8 cellular contexts compared by ENCODE assay signal in the genomic region with DNA sequence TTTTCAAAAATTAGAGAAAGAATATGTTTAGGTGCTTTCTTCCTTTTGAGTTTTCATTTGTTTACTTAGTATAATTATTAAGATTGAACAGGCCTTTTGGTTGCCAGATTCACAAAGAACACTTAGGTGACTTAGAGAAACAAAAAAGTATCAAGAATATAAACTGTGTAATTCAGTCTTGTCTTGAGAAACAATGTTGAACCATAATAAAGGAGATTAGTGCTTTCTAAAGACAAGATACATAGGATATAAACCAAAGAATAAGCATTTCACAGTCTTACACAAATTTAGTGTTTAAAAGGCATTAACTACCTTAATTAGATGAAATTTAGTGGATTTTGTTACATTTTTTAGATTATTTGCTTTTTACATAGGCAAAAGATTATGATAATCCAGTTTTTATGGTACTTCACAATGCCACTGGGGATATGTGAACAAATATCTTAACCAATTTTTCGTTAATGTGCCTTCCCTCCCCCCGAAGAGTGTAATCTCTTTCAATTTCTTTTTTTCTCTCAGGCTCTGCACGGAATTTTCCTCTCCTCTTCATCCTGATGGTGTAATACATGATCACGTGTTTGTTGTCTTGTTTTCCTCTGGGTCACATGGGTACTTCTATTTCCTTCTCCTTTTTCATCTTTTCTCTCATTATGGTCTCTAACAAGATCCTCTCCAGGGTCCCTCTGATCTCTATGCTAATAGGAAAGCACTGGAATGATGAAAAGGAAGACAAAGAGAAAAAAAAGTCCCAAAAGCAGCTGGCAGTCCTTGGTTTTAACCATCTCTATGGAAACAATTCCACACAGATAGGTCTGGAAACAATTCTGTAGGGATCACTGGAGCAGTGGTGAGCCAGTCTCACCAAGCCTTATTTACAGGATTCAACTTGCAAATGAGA. TPM values are rescaled to one million over a fixed set of nuclear protein-coding genes. Genes with fewer than 3 reads are reported as not detected.
DNase-seq lines count a peak whose midpoint lies in the region; ATAC-seq and TF ChIP-seq lines count a peak whose summit lies in the region.

No MANE protein-coding gene starts in this region.

- TF ChIP-seq CTCF in adrenal gland (IDR thresholded peaks at IDR 0.05): no peak

- peak overlapping the region; percentile 58 to 68 for H3K4me3 Mint-ChIP-seq in stimulated activated naive B cell treated with anti-CD40 and anti-IgM and Interleukin-4, amounts not matched to agents 10 μg/mL and 1 μg/mL and 100 μg/mL, for 72 hours

- intact Hi-C loops in adrenal gland (cut with DNase I): no loop called here

- DNase-seq in NCI-H82 (lab: John Stamatoyannopoulos, UW): peak; percentile 25
- no peak for DNase-seq in NCI-H82 treated with DMSO at 0.1 percent for 48 hours (lab: John Stamatoyannopoulos, UW; ENCODE audit: unreplicated experiment)
- DNase-seq in NCI-H2107 (lab: John Stamatoyannopoulos, UW): peak; percentile 11
- peak in 6 of 7 donors; percentile 26 to 61 (median 38) for DNase-seq in adrenal gland
- no peak for DNase-seq in stimulated activated naive B cell treated with anti-CD40 and anti-IgM and Interleukin-4, amounts not matched to agents 10 μg/mL and 1 μg/mL and 100 μg/mL, for 72 hours
- DNase-seq in activated gamma-delta T cell (lab: John Stamatoyannopoulos, UW): no peak

- H3K36me3 ChIP-seq in adrenal gland (replicated peaks in 1 of 2) (no peaks in the 10 kb centered on the region), iPS-18a (ENCODE audit: control insufficient read depth, low read depth, low read length) (peaks cover under 1% of the 10 kb centered on the region)

- TF ChIP-seq POLR2A in adrenal gland (IDR thresholded peaks at IDR 0.05): peak in 1 of 2 donors; percentile 31

- H3K27me3 ChIP-seq in adrenal gland (no peaks in the 10 kb centered on the region), iPS-18a (ENCODE audit: control insufficient read depth, insufficient read depth, low read length) (no peaks in the 10 kb centered on the region)

- H3K27ac ChIP-seq in adrenal gland: peak overlapping the region; percentile 49 to 93 (median 88)
- peak overlapping the region; percentile 76 for H3K27ac ChIP-seq in iPS-18a (ENCODE audit: low read length)

- H3K27ac Mint-ChIP-seq in stimulated activated naive B cell treated with anti-CD40 and anti-IgM and Interleukin-4, amounts not matched to agents 10 μg/mL and 1 μg/mL and 100 μg/mL, for 72 hours: peak overlapping the region; percentile 10

- peaks cover 0 to 3% of the 10 kb centered on the region in 2 donors for H3K9me3 Mint-ChIP-seq in stimulated activated naive B cell treated with anti-CD40 and anti-IgM and Interleukin-4, amounts not matched to agents 10 μg/mL and 1 μg/mL and 100 μg/mL, for 72 hours

- WGBS in adrenal gland, 4 donors: 2 to 8% (median 4%) methylated on average over 4 of the region's 4 CpGs

- peak overlapping the region in 1 of 4 donors; percentile 46 for H3K4me3 ChIP-seq in adrenal gland
- H3K4me3 ChIP-seq in iPS-18a (ENCODE audit: low read length): peak overlapping the region; percentile 22

- H3K36me3 Mint-ChIP-seq in stimulated activated naive B cell treated with anti-CD40 and anti-IgM and Interleukin-4, amounts not matched to agents 10 μg/mL and 1 μg/mL and 100 μg/mL, for 72 hours: peaks cover 13 to 20% of the 10 kb centered on the region in 2 donors

- no peaks in the 10 kb centered on the region for H3K27me3 Mint-ChIP-seq in stimulated activated naive B cell treated with anti-CD40 and anti-IgM and Interleukin-4, amounts not matched to agents 10 μg/mL and 1 μg/mL and 100 μg/mL, for 72 hours

- peaks cover 26 to 39% of the 10 kb centered on the region in 2 donors for H3K4me1 Mint-ChIP-seq in stimulated activated naive B cell treated with anti-CD40 and anti-IgM and Interleukin-4, amounts not matched to agents 10 μg/mL and 1 μg/mL and 100 μg/mL, for 72 hours

- ATAC-seq in stimulated activated naive B cell treated with anti-CD40 and anti-IgM and Interleukin-4, amounts not matched to agents 10 μg/mL and 1 μg/mL and 100 μg/mL, for 72 hours (replicated peaks): no peak
- ATAC-seq in HG03571 (IDR thresholded peaks at IDR 0.05; ENCODE audit: unreplicated experiment): no peak

- H3K9me3 ChIP-seq in adrenal gland (replicated peaks in 1 of 3) (no peaks in the 10 kb centered on the region), iPS-18a (ENCODE audit: control insufficient read depth, low read depth, low read length) (no peaks in the 10 kb centered on the region)

- peak overlapping the region; percentile 47 for H3K9ac ChIP-seq in iPS-18a (ENCODE audit: low read length)

- H3K4me1 ChIP-seq in adrenal gland (replicated peaks in 1 of 2) (peaks cover 28% of the 10 kb centered on the region in 2 donors), iPS-18a (ENCODE audit: control insufficient read depth, low read depth, low read length) (peaks cover 16% of the 10 kb centered on the region)

RNA-seq across cellular contexts. Expression of gene HNRNPH3, which starts 3.7 kb away (rescaled TPM):
- 100 to 1,000 TPM in 1 of 8 donors, 10 to 100 TPM in 7; 12.9 to 113 (median 57.3) TPM for total RNA-seq in adrenal gland
- 100 to 1,000 TPM; 126 to 291 (median 237) TPM for polyA plus RNA-seq in adrenal gland

RNA-seq across cellular contexts. Expression of gene PBLD, which starts 4.6 kb away (rescaled TPM):
- total RNA-seq in adrenal gland: 10 to 100 TPM; 11.6 to 32.9 (median 19.0) TPM
- 10 to 100 TPM in 1 of 3 donors, 1 to 10 TPM in 2; 6.8 to 20.0 (median 7.7) TPM for polyA plus RNA-seq in adrenal gland

Comparison
In these comparisons a context has a peak if more than half of its experiments do, and no peak if none do; other contexts are left out.
1. DNase-seq: peak in NCI-H82 (single experiment), NCI-H2107 (single experiment) and adrenal gland (6 of 7); none in NCI-H82 treated with DMSO at 0.1 percent for 48 hours (single experiment), stimulated activated naive B cell treated with anti-CD40 and anti-IgM and Interleukin-4, amounts not matched to agents 10 μg/mL and 1 μg/mL and 100 μg/mL, for 72 hours (single experiment) and activated gamma-delta T cell (single experiment).